9 cellular contexts compared by ENCODE assay signal in genomic region chr19:10858204-10858828, GRCh38. TPM values are rescaled to one million over a fixed set of nuclear protein-coding genes. Genes with fewer than 3 reads are reported as not detected.
DNase-seq lines count a peak whose midpoint lies in the region; ATAC-seq and TF ChIP-seq lines count a peak whose summit lies in the region.
"Had no signal": no experiment of that assay in that cellular context is flagged by ENCODE, and none has a peak within 500 bp of the region (broad histone marks: within the 10 kb centered on the region; RNA-seq: fewer than 3 reads in every experiment).

No MANE protein-coding gene starts in this region.

- TF ChIP-seq POLR2A in lower leg skin (IDR thresholded peaks at IDR 0.05): no peak

- intact Hi-C loops in activated CD4-positive, alpha-beta T cell treated with anti-CD3 and anti-CD28 coated beads for 36 hours (cut with DNase I, micrococcal nuclease): loop anchor here in 1 of 2 experiments (1.0 kb wide), 1 partner anchor 141 kb away; no protein-coding TSS in a partner anchor
- intact Hi-C loops in PC-9 (cut with micrococcal nuclease; ENCODE audit: unreplicated experiment): no loop called here
- intact Hi-C loops in sciatic nerve (cut with DNase I): no loop called here
- intact Hi-C loops in lower leg skin (cut with DNase I; ENCODE audit: low total_unique reads): no loop called here

- no peaks in the 10 kb centered on the region for H3K27me3 ChIP-seq in PC-9 (ENCODE audit: insufficient read depth, low read depth)
- H3K27me3 ChIP-seq in smooth muscle cell (ENCODE audit: low read depth): no peaks in the 10 kb centered on the region

- H3K4me3 ChIP-seq in PC-9 (no peak overlapping the region), smooth muscle cell (no peak overlapping the region), lower leg skin (ENCODE audit: low read depth, poor library complexity, severe bottlenecking) (no peak overlapping the region)

- H3K9me3 Mint-ChIP-seq in activated CD4-positive, alpha-beta T cell treated with anti-CD3 and anti-CD28 coated beads for 36 hours (ENCODE audit: low read depth): no peaks in the 10 kb centered on the region
- H3K9me3 Mint-ChIP-seq: naive B cell had no signal

- no TSS peak for BruUV-seq in PC-9 (replicated peaks; lab: Mats Ljungman, UMichigan)

- no peak overlapping the region for H2AFZ ChIP-seq in PC-9
- H2AFZ ChIP-seq in smooth muscle cell (ENCODE audit: low read depth): no peak overlapping the region

- no peak overlapping the region for H3K27ac ChIP-seq in PC-9
- H3K27ac ChIP-seq in smooth muscle cell (ENCODE audit: low read depth): no peak overlapping the region

- DNase-seq in activated CD4-positive, alpha-beta T cell treated with anti-CD3 and anti-CD28 coated beads for 36 hours: peak; percentile 64
- DNase-seq in activated CD4-positive, alpha-beta T cell treated with anti-CD3 and anti-CD28 coated beads, Interleukin-2, amount 50 U/mL, for 4 hours: no peak
- DNase-seq in PC-9 (peak in 1 of 2 experiments; percentile 28), smooth muscle cell (lab: John Stamatoyannopoulos, UW; ENCODE audit: unreplicated experiment) (no peak), sciatic nerve (ENCODE audit: low spot score) (no peak), DMS153 (lab: John Stamatoyannopoulos, UW) (no peak), lower leg skin (ENCODE audit: low spot score in 2 of 2) (no peak)
- DNase-seq in effector CD8-positive, alpha-beta T cell (lab: John Stamatoyannopoulos, UW): peak; percentile 18
- DNase-seq: naive B cell had no signal

- H3K4me1 ChIP-seq in PC-9 (replicated peaks; ENCODE audit: insufficient read depth) (0 out of 2 replicates have a peak, but pooled peaks cover under 1% of the 10 kb centered on the region), smooth muscle cell (ENCODE audit: low read depth) (no peaks in the 10 kb centered on the region)

- peaks cover 24% of the 10 kb centered on the region for H3F3A ChIP-seq in PC-9 (ENCODE audit: insufficient read depth, low read depth)
- H3F3A ChIP-seq in smooth muscle cell (ENCODE audit: low read depth): peaks cover 4% of the 10 kb centered on the region

- H3K79me2 ChIP-seq in PC-9 (ENCODE audit: low read depth): no peaks in the 10 kb centered on the region
- H3K79me2 ChIP-seq in smooth muscle cell (ENCODE audit: low read depth): no peaks in the 10 kb centered on the region

- CTCF ChIA-PET in activated CD4-positive, alpha-beta T cell treated with anti-CD3 and anti-CD28 coated beads for 36 hours (lab: Charles Lee): interaction anchor here (0.6 to 6.6 kb wide), 13 partner anchors 9 to 240 kb away, joined by 3 to 70 read pairs (median 4); partner anchors contain the start of genes CARM1, DNM2 and TMED1
- CTCF ChIA-PET in PC-9 (lab: Charles Lee): interaction anchor here (0.6 to 1.0 kb wide), 4 partner anchors 22 to 152 kb away, joined by 3 to 4 read pairs (median 3); partner anchors contain the start of gene TMED1

- no peak overlapping the region for H3K4me3 Mint-ChIP-seq in activated CD4-positive, alpha-beta T cell treated with anti-CD3 and anti-CD28 coated beads for 36 hours
- H3K4me3 Mint-ChIP-seq: naive B cell had no signal

- no peak overlapping the region for H3K27ac Mint-ChIP-seq in activated CD4-positive, alpha-beta T cell treated with anti-CD3 and anti-CD28 coated beads for 36 hours

- H3K9me3 ChIP-seq in PC-9 (ENCODE audit: insufficient read depth, low read depth): no peaks in the 10 kb centered on the region
- no peaks in the 10 kb centered on the region for H3K9me3 ChIP-seq in smooth muscle cell (replicated peaks; ENCODE audit: low read depth)

- H3K27me3 Mint-ChIP-seq in activated CD4-positive, alpha-beta T cell treated with anti-CD3 and anti-CD28 coated beads for 36 hours: no peaks in the 10 kb centered on the region
- H3K27me3 Mint-ChIP-seq: naive B cell had no signal

- peak; percentile 69 for ATAC-seq in activated CD4-positive, alpha-beta T cell treated with anti-CD3 and anti-CD28 coated beads for 36 hours
- ATAC-seq in sciatic nerve: no peak

- H3K4me2 ChIP-seq in PC-9 (no peak overlapping the region), smooth muscle cell (no peak overlapping the region)

- H3K36me3 ChIP-seq in PC-9 (ENCODE audit: low read depth): no peaks in the 10 kb centered on the region
- H3K36me3 ChIP-seq in smooth muscle cell (ENCODE audit: low read depth): no peaks in the 10 kb centered on the region

- H3K4me1 Mint-ChIP-seq in activated CD4-positive, alpha-beta T cell treated with anti-CD3 and anti-CD28 coated beads for 36 hours: no peaks in the 10 kb centered on the region

- peak; percentile 96 for TF ChIP-seq CTCF in PC-9 (conservative IDR thresholded peaks at IDR 0.05)
- peak; percentile 87 for TF ChIP-seq CTCF in smooth muscle cell (IDR thresholded peaks at IDR 0.05; ENCODE audit: borderline replicate concordance, insufficient read depth, poor library complexity, severe bottlenecking)
- TF ChIP-seq CTCF in lower leg skin (IDR thresholded peaks at IDR 0.05): no peak

- POLR2A ChIA-PET in activated CD4-positive, alpha-beta T cell treated with anti-CD3 and anti-CD28 coated beads for 36 hours (lab: Charles Lee): interaction anchor here (1.0 kb wide), 1 partner anchor 22 kb away, joined by 6 read pairs; the partner anchor contains the start of gene TMED1
- POLR2A ChIA-PET in PC-9 (lab: Charles Lee; ENCODE audit: unreplicated experiment): no interaction called here

- WGBS in smooth muscle cell (ENCODE audit: low lambda C conversion rate): 47% methylated on average over 4 of the region's 4 CpGs
- WGBS in lower leg skin, 2 donors: 40 to 42% methylated on average over 4 of the region's 4 CpGs

- no peaks in the 10 kb centered on the region for H4K20me1 ChIP-seq in PC-9 (ENCODE audit: insufficient read depth)
- no peaks in the 10 kb centered on the region for H4K20me1 ChIP-seq in smooth muscle cell (ENCODE audit: low read depth)

- H3K36me3 Mint-ChIP-seq in activated CD4-positive, alpha-beta T cell treated with anti-CD3 and anti-CD28 coated beads for 36 hours (ENCODE audit: low read depth): no peaks in the 10 kb centered on the region
- H3K36me3 Mint-ChIP-seq: naive B cell had no signal

- H3K9me2 ChIP-seq in PC-9 (ENCODE audit: insufficient read depth): no peaks in the 10 kb centered on the region

- no peak overlapping the region for H3K9ac ChIP-seq in smooth muscle cell (ENCODE audit: low read depth)

RNA-seq across cellular contexts. Expression of gene C19orf38, which starts 10.1 kb away (rescaled TPM):
- total RNA-seq in activated CD4-positive, alpha-beta T cell treated with anti-CD3 and anti-CD28 coated beads for 36 hours: 1 to 10 TPM; 2.7 to 3.6 TPM
- total RNA-seq in PC-9 (2021) (0.59 and 1.4 TPM in 2 replicates), smooth muscle cell (0.13 TPM in 1 of 2 replicates, not detected in the other), sciatic nerve (2.7 TPM), lower leg skin (under 1 TPM in 2 of 4 donors, not detected in 2; 0.42 to 0.91 TPM)
- 0.79 and 1.5 TPM in 2 replicates for polyA plus RNA-seq in smooth muscle cell

RNA-seq across cellular contexts. Expression of gene CARM1, which starts 13.0 kb away (rescaled TPM):
- total RNA-seq in activated CD4-positive, alpha-beta T cell treated with anti-CD3 and anti-CD28 coated beads for 36 hours: 10 to 100 TPM; 82.3 to 96.8 TPM
- 56.0 and 63.7 TPM in 2 replicates for total RNA-seq in PC-9 (2021)
- 22.7 and 25.4 TPM in 2 replicates for total RNA-seq in smooth muscle cell
- 39.3 and 48.1 TPM in 2 replicates for polyA plus RNA-seq in smooth muscle cell
- 33.3 TPM for total RNA-seq in sciatic nerve
- 10 to 100 TPM; 19.8 to 24.9 (median 21.2) TPM for total RNA-seq in lower leg skin

RNA-seq across cellular contexts. Expression of gene TMED1, which starts 22.3 kb away (rescaled TPM):
- 10 to 100 TPM in 1 of 2 experiments, 1 to 10 TPM in 1; 8.7 to 15.3 TPM for total RNA-seq in activated CD4-positive, alpha-beta T cell treated with anti-CD3 and anti-CD28 coated beads for 36 hours
- total RNA-seq in PC-9 (2021) (21.3 and 31.4 TPM in 2 replicates), smooth muscle cell (30.7 and 44.4 TPM in 2 replicates), sciatic nerve (20.0 TPM), lower leg skin (10 to 100 TPM; 14.4 to 34.9 (median 26.5) TPM)
- polyA plus RNA-seq in smooth muscle cell: 99.9 and 107 TPM in 2 replicates

Comparison
In these comparisons a context has a peak if more than half of its experiments do, and no peak if none do; other contexts are left out.
1. DNase-seq: peak in activated CD4-positive, alpha-beta T cell treated with anti-CD3 and anti-CD28 coated beads for 36 hours (single experiment) and effector CD8-positive, alpha-beta T cell (single experiment); none in activated CD4-positive, alpha-beta T cell treated with anti-CD3 and anti-CD28 coated beads, Interleukin-2, amount 50 U/mL, for 4 hours (0 of 2), smooth muscle cell (single experiment), sciatic nerve (single experiment), DMS153 (single experiment) and lower leg skin (0 of 2).
2. CTCF ChIP-seq: peak in PC-9 (single experiment) and smooth muscle cell (single experiment); none in lower leg skin (0 of 3).